ENCODE assay signal across 39 cellular contexts in genomic region chr20:24480523-24480922, GRCh38. TPM values are rescaled to one million over a fixed set of nuclear protein-coding genes. Genes with fewer than 3 reads are reported as not detected.
"Had no signal": no experiment of that assay in that cellular context is flagged by ENCODE, and none has a peak within 500 bp of the region (broad histone marks: within the 10 kb centered on the region; RNA-seq: fewer than 3 reads in every experiment).

No MANE protein-coding gene starts in this region.

- H3K27ac Mint-ChIP-seq: activated naive CD4-positive, alpha-beta T cell treated with anti-CD3 and anti-CD28 coated beads for 36 hours; activated naive CD4-positive, alpha-beta T cell treated with anti-CD3 and anti-CD28 coated beads, Interleukin-2, amount 10 ng/mL, durations not matched to agents 7 days and 5 days; activated naive CD4-positive, alpha-beta T cell treated with anti-CD3 and anti-CD28 coated beads, Interleukin-2, amount 50 U/mL, for 24 hours; activated naive CD4-positive, alpha-beta T cell treated with anti-CD3 and anti-CD28 coated beads, Interleukin-2, amount 50 U/mL, for 72 hours; activated naive CD8-positive, alpha-beta T cell; activated naive CD8-positive, alpha-beta T cell treated with anti-CD3 and anti-CD28 coated beads for 36 hours; activated naive CD8-positive, alpha-beta T cell treated with anti-CD3 and anti-CD28 coated beads, Interleukin-2, amount 10 ng/mL, durations not matched to agents 7 days and 5 days; activated naive CD8-positive, alpha-beta T cell treated with anti-CD3 and anti-CD28 coated beads, Interleukin-2, amount 50 U/mL, for 24 hours; activated T-cell treated with anti-CD3 and anti-CD28 coated beads, Interleukin-2, amount 50 U/mL, for 24 hours; activated T-cell treated with anti-CD3 and anti-CD28 coated beads, Interleukin-2, amount 50 U/mL, for 72 hours; activated T-helper 1 cell treated with anti-CD3 and anti-CD28 coated beads, Interleukin-12 subunit alpha, Interleukin-12 subunit beta, Interleukin-2, Interleukin-4 antibody, amounts not matched to agents 30 ng/mL and 10 ng/mL and 1 ng/mL, durations not matched to agents 14 hours and 24 hours and 36 hours; activated T-helper 17 cell treated with anti-CD3 and anti-CD28 coated beads, Interleukin-2, amount 50 U/mL, for 72 hours; activated T-helper 2 cell treated with anti-CD3 and anti-CD28 coated beads, Interferon-gamma antibody, Interleukin-2, Interleukin-4, amounts not matched to agents 10 μg/mL and 5 μg/mL and 100 μg/mL, durations not matched to agents 14 hours and 24 hours and 36 hours; brain had no signal

- DNase-seq: activated effector memory CD4-positive, alpha-beta T cell treated with anti-CD3 and anti-CD28 coated beads, Interleukin-2, amount 50 U/mL, for 16 hours; activated effector memory CD4-positive, alpha-beta T cell treated with Interleukin-2 at 50 U/mL for 16 hours; activated gamma-delta T cell; activated gamma-delta T cell treated with Interleukin-2 at 50 U/mL for 16 hours; activated naive CD4-positive, alpha-beta T cell; activated naive CD4-positive, alpha-beta T cell treated with anti-CD3 and anti-CD28 coated beads for 36 hours; activated naive CD4-positive, alpha-beta T cell treated with anti-CD3 and anti-CD28 coated beads, Interleukin-2, amount 10 ng/mL, durations not matched to agents 7 days and 5 days; activated naive CD4-positive, alpha-beta T cell treated with anti-CD3 and anti-CD28 coated beads, Interleukin-2, amount 50 U/mL, for 16 hours; activated naive CD4-positive, alpha-beta T cell treated with Interleukin-2 at 50 U/mL for 16 hours; activated naive CD8-positive, alpha-beta T cell treated with anti-CD3 and anti-CD28 coated beads for 36 hours; activated naive CD8-positive, alpha-beta T cell treated with anti-CD3 and anti-CD28 coated beads, Interleukin-2, amount 10 ng/mL, durations not matched to agents 7 days and 5 days; activated naive CD8-positive, alpha-beta T cell treated with anti-CD3 and anti-CD28 coated beads, Interleukin-2, amount 50 U/mL, for 24 hours; activated T-cell treated with anti-CD3 and anti-CD28 coated beads, Interleukin-2, amount 50 U/mL, for 1 hour; activated T-cell treated with anti-CD3 and anti-CD28 coated beads, Interleukin-2, amount 50 U/mL, for 24 hours; activated T-cell treated with anti-CD3 and anti-CD28 coated beads, Interleukin-2, amount 50 U/mL, for 4 hours; activated T-cell treated with anti-CD3 and anti-CD28 coated beads, Interleukin-2, amount 50 U/mL, for 48 hours; activated T-cell treated with anti-CD3 and anti-CD28 coated beads, Interleukin-2, amount 50 U/mL, for 72 hours; adrenal gland; amniotic stem cell; amygdala; anterior cingulate cortex; aorta; body of pancreas; brain microvascular endothelial cell; caudate nucleus; central memory CD4-positive, alpha-beta T cell; cerebellar nuclear complex had no signal

- H3K9me3 Mint-ChIP-seq: activated naive CD4-positive, alpha-beta T cell treated with anti-CD3 and anti-CD28 coated beads for 36 hours; activated naive CD4-positive, alpha-beta T cell treated with anti-CD3 and anti-CD28 coated beads, Interleukin-2, amount 10 ng/mL, durations not matched to agents 7 days and 5 days; activated naive CD4-positive, alpha-beta T cell treated with anti-CD3 and anti-CD28 coated beads, Interleukin-2, amount 50 U/mL, for 24 hours; activated naive CD4-positive, alpha-beta T cell treated with anti-CD3 and anti-CD28 coated beads, Interleukin-2, amount 50 U/mL, for 72 hours; activated naive CD8-positive, alpha-beta T cell treated with anti-CD3 and anti-CD28 coated beads for 36 hours; activated naive CD8-positive, alpha-beta T cell treated with anti-CD3 and anti-CD28 coated beads, Interleukin-2, amount 10 ng/mL, durations not matched to agents 7 days and 5 days; activated naive CD8-positive, alpha-beta T cell treated with anti-CD3 and anti-CD28 coated beads, Interleukin-2, amount 50 U/mL, for 24 hours; activated T-cell treated with anti-CD3 and anti-CD28 coated beads, Interleukin-2, amount 50 U/mL, for 24 hours; activated T-cell treated with anti-CD3 and anti-CD28 coated beads, Interleukin-2, amount 50 U/mL, for 4 hours; activated T-cell treated with anti-CD3 and anti-CD28 coated beads, Interleukin-2, amount 50 U/mL, for 72 hours; activated T-helper 1 cell treated with anti-CD3 and anti-CD28 coated beads, Interleukin-12 subunit alpha, Interleukin-12 subunit beta, Interleukin-2, Interleukin-4 antibody, amounts not matched to agents 30 ng/mL and 10 ng/mL and 1 ng/mL, durations not matched to agents 14 hours and 24 hours and 36 hours; activated T-helper 17 cell treated with anti-CD3 and anti-CD28 coated beads, Interleukin-2, amount 50 U/mL, for 72 hours; activated T-helper 2 cell treated with anti-CD3 and anti-CD28 coated beads, Interferon-gamma antibody, Interleukin-2, Interleukin-4, amounts not matched to agents 10 μg/mL and 5 μg/mL and 100 μg/mL, durations not matched to agents 14 hours and 24 hours and 36 hours; central memory CD8-positive, alpha-beta T cell had no signal

- H3K36me3 Mint-ChIP-seq: activated naive CD4-positive, alpha-beta T cell treated with anti-CD3 and anti-CD28 coated beads, Interleukin-2, amount 10 ng/mL, durations not matched to agents 7 days and 5 days; activated naive CD4-positive, alpha-beta T cell treated with anti-CD3 and anti-CD28 coated beads, Interleukin-2, amount 50 U/mL, for 24 hours; activated naive CD4-positive, alpha-beta T cell treated with anti-CD3 and anti-CD28 coated beads, Interleukin-2, amount 50 U/mL, for 72 hours; activated naive CD8-positive, alpha-beta T cell; activated naive CD8-positive, alpha-beta T cell treated with anti-CD3 and anti-CD28 coated beads for 36 hours; activated naive CD8-positive, alpha-beta T cell treated with anti-CD3 and anti-CD28 coated beads, Interleukin-2, amount 10 ng/mL, durations not matched to agents 7 days and 5 days; brain had no signal

- H3K4me3 Mint-ChIP-seq: activated naive CD4-positive, alpha-beta T cell treated with anti-CD3 and anti-CD28 coated beads for 36 hours; activated naive CD4-positive, alpha-beta T cell treated with anti-CD3 and anti-CD28 coated beads, Interleukin-2, amount 10 ng/mL, durations not matched to agents 7 days and 5 days; activated naive CD4-positive, alpha-beta T cell treated with anti-CD3 and anti-CD28 coated beads, Interleukin-2, amount 50 U/mL, for 24 hours; activated naive CD8-positive, alpha-beta T cell; activated naive CD8-positive, alpha-beta T cell treated with anti-CD3 and anti-CD28 coated beads for 36 hours; activated naive CD8-positive, alpha-beta T cell treated with anti-CD3 and anti-CD28 coated beads, Interleukin-2, amount 10 ng/mL, durations not matched to agents 7 days and 5 days; activated naive CD8-positive, alpha-beta T cell treated with anti-CD3 and anti-CD28 coated beads, Interleukin-2, amount 50 U/mL, for 24 hours; activated T-cell treated with anti-CD3 and anti-CD28 coated beads, Interleukin-2, amount 50 U/mL, for 24 hours; activated T-cell treated with anti-CD3 and anti-CD28 coated beads, Interleukin-2, amount 50 U/mL, for 4 hours; activated T-cell treated with anti-CD3 and anti-CD28 coated beads, Interleukin-2, amount 50 U/mL, for 72 hours; activated T-helper 1 cell treated with anti-CD3 and anti-CD28 coated beads, Interleukin-12 subunit alpha, Interleukin-12 subunit beta, Interleukin-2, Interleukin-4 antibody, amounts not matched to agents 30 ng/mL and 10 ng/mL and 1 ng/mL, durations not matched to agents 14 hours and 24 hours and 36 hours; activated T-helper 17 cell treated with anti-CD3 and anti-CD28 coated beads, Interleukin-2, amount 50 U/mL, for 72 hours; brain; central memory CD8-positive, alpha-beta T cell had no signal

- ATAC-seq: activated naive CD4-positive, alpha-beta T cell treated with anti-CD3 and anti-CD28 coated beads, Interleukin-2, amount 50 U/mL, for 72 hours; activated naive CD8-positive, alpha-beta T cell treated with anti-CD3 and anti-CD28 coated beads, Interleukin-2, amount 50 U/mL, for 24 hours; activated T-cell treated with anti-CD3 and anti-CD28 coated beads, Interleukin-2, amount 50 U/mL, for 4 hours; activated T-cell treated with anti-CD3 and anti-CD28 coated beads, Interleukin-2, amount 50 U/mL, for 72 hours; activated T-helper 17 cell treated with anti-CD3 and anti-CD28 coated beads, Interleukin-2, amount 50 U/mL, for 72 hours; body of pancreas had no signal

- H3K9me3 ChIP-seq: adrenal gland, ascending aorta, body of pancreas, breast epithelium had no signal

- H3K4me3 ChIP-seq: adrenal gland, ascending aorta, body of pancreas, breast epithelium, cardiac muscle cell had no signal

- H3K4me1 Mint-ChIP-seq: activated naive CD4-positive, alpha-beta T cell treated with anti-CD3 and anti-CD28 coated beads, Interleukin-2, amount 10 ng/mL, durations not matched to agents 7 days and 5 days; activated naive CD4-positive, alpha-beta T cell treated with anti-CD3 and anti-CD28 coated beads, Interleukin-2, amount 50 U/mL, for 24 hours; activated naive CD8-positive, alpha-beta T cell treated with anti-CD3 and anti-CD28 coated beads for 36 hours; activated naive CD8-positive, alpha-beta T cell treated with anti-CD3 and anti-CD28 coated beads, Interleukin-2, amount 10 ng/mL, durations not matched to agents 7 days and 5 days; activated naive CD8-positive, alpha-beta T cell treated with anti-CD3 and anti-CD28 coated beads, Interleukin-2, amount 50 U/mL, for 24 hours; activated T-helper 17 cell treated with anti-CD3 and anti-CD28 coated beads, Interleukin-2, amount 50 U/mL, for 72 hours; brain; central memory CD8-positive, alpha-beta T cell had no signal

- H3K4me1 ChIP-seq: adrenal gland, ascending aorta, body of pancreas, breast epithelium had no signal

- H3K36me3 ChIP-seq: adrenal gland, ascending aorta, brain microvascular endothelial cell, breast epithelium, cardiac muscle cell had no signal

- H3K27me3 Mint-ChIP-seq: activated naive CD8-positive, alpha-beta T cell treated with anti-CD3 and anti-CD28 coated beads, Interleukin-2, amount 50 U/mL, for 24 hours; activated T-cell treated with anti-CD3 and anti-CD28 coated beads, Interleukin-2, amount 50 U/mL, for 24 hours had no signal

- H3K27me3 ChIP-seq: adrenal gland, ascending aorta, body of pancreas, brain microvascular endothelial cell, cardiac muscle cell had no signal

- H3K27ac ChIP-seq: adrenal gland, ascending aorta, body of pancreas, brain microvascular endothelial cell, breast epithelium, cardiac muscle cell had no signal

- FAIRE-seq: astrocyte had no signal

RNA-seq across cellular contexts. Expression of gene SYNDIG1, which starts 11.1 kb away (rescaled TPM):
- total RNA-seq: activated naive CD4-positive, alpha-beta T cell treated with anti-CD3 and anti-CD28 coated beads for 36 hours; activated naive CD4-positive, alpha-beta T cell treated with anti-CD3 and anti-CD28 coated beads, Interleukin-2, amount 50 U/mL, for 72 hours; activated naive CD8-positive, alpha-beta T cell treated with anti-CD3 and anti-CD28 coated beads for 36 hours; activated naive CD8-positive, alpha-beta T cell treated with anti-CD3 and anti-CD28 coated beads, Interleukin-2, amount 10 ng/mL, durations not matched to agents 7 days and 5 days; activated T-cell treated with anti-CD3 and anti-CD28 coated beads, Interleukin-2, amount 50 U/mL, for 4 hours; activated T-cell treated with anti-CD3 and anti-CD28 coated beads, Interleukin-2, amount 50 U/mL, for 72 hours; activated T-helper 1 cell treated with anti-CD3 and anti-CD28 coated beads, Interleukin-12 subunit alpha, Interleukin-12 subunit beta, Interleukin-2, Interleukin-4 antibody, amounts not matched to agents 30 ng/mL and 10 ng/mL and 1 ng/mL, durations not matched to agents 14 hours and 24 hours and 36 hours; activated T-helper 17 cell treated with anti-CD3 and anti-CD28 coated beads, Interleukin-2, amount 50 U/mL, for 72 hours; activated T-helper 2 cell treated with anti-CD3 and anti-CD28 coated beads, Interferon-gamma antibody, Interleukin-2, Interleukin-4, amounts not matched to agents 10 μg/mL and 5 μg/mL and 100 μg/mL, durations not matched to agents 14 hours and 24 hours and 36 hours had no signal
